28 cellular contexts compared by ENCODE assay signal in the genomic region with DNA sequence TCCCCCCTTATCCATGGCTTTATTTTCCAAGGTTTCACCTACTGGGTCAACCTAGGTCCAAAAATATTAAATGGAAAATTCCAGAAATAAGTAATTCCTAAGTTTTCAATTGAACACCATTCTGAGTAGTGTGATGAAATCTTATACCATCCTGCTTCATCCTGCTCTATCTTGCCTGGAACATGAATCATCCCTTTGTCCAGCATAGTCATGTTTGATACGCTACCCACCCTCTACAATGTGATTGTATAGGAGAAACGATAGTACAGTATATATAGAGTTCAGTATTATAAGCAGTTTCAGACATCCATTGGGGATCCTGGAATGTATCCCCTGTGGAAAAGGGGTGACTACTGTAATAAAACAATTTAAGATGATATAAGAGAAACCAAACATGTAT.
DNase-seq lines count a peak whose midpoint lies in the region; ATAC-seq, FAIRE-seq and TF ChIP-seq lines count a peak whose summit lies in the region.
"Had no signal": no experiment of that assay in that cellular context is flagged by ENCODE, and none has a peak within 500 bp of the region (broad histone marks: within the 10 kb centered on the region; RNA-seq: fewer than 3 reads in every experiment).

No MANE protein-coding gene starts in this region.

- DNase-seq in HT1080 (ENCODE audit: low read depth) = peak; percentile 26
- DNase-seq in RWPE1 (ENCODE audit: low spot score) = peak; percentile 75
- peak; percentile 94 for DNase-seq in bronchial epithelial cell (ENCODE audit: low read depth)
- no peak for DNase-seq in psoas muscle
- no peak for DNase-seq in substantia nigra (lab: John Stamatoyannopoulos, UW)
- DNase-seq in T-helper 9 cell = no peak
- DNase-seq: CD4-positive, CD25-positive, alpha-beta regulatory T cell; DMS53; GM23248; H7; Kasumi-1; MG63; NCI-H1105 treated with DMSO at 0.1 percent for 48 hours; NCI-H146; NCI-H1930; NCI-H2107; NCI-H446; NCI-H526; NCI-H82; NK-92 treated with Interleukin-12 subunit alpha and Interleukin-12 subunit beta, amount 100 ng/mL, for 24 hours; PC-9; RPMI8226; SHP77 treated with DMSO at 0.1 percent for 48 hours had no signal

- POLR2A ChIA-PET in RWPE1 (lab: Yijun Ruan, JAX; ENCODE audit: low non-redundant PET) = no interaction called here

- no peak for TF ChIP-seq CTCF in RWPE1 (conservative IDR thresholded peaks at IDR 0.05; ENCODE audit: low read depth)
- TF ChIP-seq CTCF in bronchial epithelial cell (IDR thresholded peaks at IDR 0.05; ENCODE audit: insufficient read depth, low read length, severe bottlenecking) = no peak
- no peak for TF ChIP-seq CTCF in psoas muscle (IDR thresholded peaks at IDR 0.05)

- H3K27ac ChIP-seq in RWPE1 = no peak overlapping the region
- no peak overlapping the region for H3K27ac ChIP-seq in psoas muscle
- no peak overlapping the region for H3K27ac ChIP-seq in substantia nigra (ENCODE audit: low read depth, low read length, poor library complexity, severe bottlenecking)
- H3K27ac ChIP-seq: BLaER1, GM23248, PC-9, SK-N-MC had no signal

- intact Hi-C loops in psoas muscle (cut with DNase I) = no loop called here

- no peaks in the 10 kb centered on the region for H3K4me1 ChIP-seq in psoas muscle
- H3K4me1 ChIP-seq: BLaER1 had no signal

- CTCF ChIA-PET in RWPE1 (lab: Yijun Ruan, JAX) = no interaction called here

- no peak overlapping the region for H3K4me3 ChIP-seq in bronchial epithelial cell (ENCODE audit: low read depth, low read length)
- H3K4me3 ChIP-seq in psoas muscle = peak overlapping the region; percentile 70
- H3K4me3 ChIP-seq: BLaER1, GM23248, MG63, PC-9, SK-N-MC had no signal

- H3K27me3 ChIP-seq in bronchial epithelial cell (ENCODE audit: control insufficient read depth, insufficient read depth, low read length) (no peaks in the 10 kb centered on the region), psoas muscle (ENCODE audit: insufficient read depth in 3 of 3, low read length in 2 of 3) (no peaks in the 10 kb centered on the region)
- H3K27me3 ChIP-seq: BLaER1, MG63 had no signal

- WGBS in psoas muscle, 3 donors = 74 to 85% (median 76%) methylated on average over 2 of the region's 2 CpGs

- no peaks in the 10 kb centered on the region for H3K9me3 ChIP-seq in psoas muscle
- H3K9me3 ChIP-seq: BLaER1, MG63 had no signal

- H3K36me3 ChIP-seq in bronchial epithelial cell (ENCODE audit: control insufficient read depth, insufficient read depth, low read length) (no peaks in the 10 kb centered on the region), psoas muscle (ENCODE audit: insufficient read depth in 1 of 2, low read depth in 1 of 2) (peaks cover 0 to 8% of the 10 kb centered on the region in 2 donors)
- H3K36me3 ChIP-seq: BLaER1, MG63 had no signal

- ATAC-seq in psoas muscle = no peak
- no peak for ATAC-seq in GM19035 (IDR thresholded peaks at IDR 0.05; ENCODE audit: unreplicated experiment)

- no peak for FAIRE-seq in bronchial epithelial cell (lab: Jason Lieb, UNC)
- FAIRE-seq: A204.1, G401.6 had no signal

Comparison
In these comparisons a context has a peak if more than half of its experiments do, and no peak if none do; other contexts are left out.
1. DNase-seq: peak in HT1080 (single experiment), RWPE1 (single experiment) and bronchial epithelial cell (single experiment); none in psoas muscle (0 of 2), substantia nigra (0 of 49) and T-helper 9 cell (single experiment).